ENCODE assay signal across 8 cellular contexts in genomic region chr2:238238766-238239551, GRCh38. TPM values are rescaled to one million over a fixed set of nuclear protein-coding genes. Genes with fewer than 3 reads are reported as not detected.
DNase-seq lines count a peak whose midpoint lies in the region; ATAC-seq and TF ChIP-seq lines count a peak whose summit lies in the region.

No MANE protein-coding gene starts in this region.

- POLR2A ChIA-PET in activated CD4-positive, alpha-beta T cell treated with anti-CD3 and anti-CD28 coated beads, Interleukin-2, amount 10 ng/mL, durations not matched to agents 7 days and 5 days (lab: Charles Lee), result no interaction called here

- peak; percentile 2 for ATAC-seq in gastroesophageal sphincter

- TF ChIP-seq EP300 in gastroesophageal sphincter (IDR thresholded peaks at IDR 0.05), result no peak

- intact Hi-C loops in spleen (cut with DNase I; ENCODE audit: low total_unique reads), result no loop called here

- H3K4me1 ChIP-seq in gastroesophageal sphincter, result peaks cover 0 to 53% (median 8%) of the 10 kb centered on the region in 3 donors
- peaks cover 11 to 60% (median 39%) of the 10 kb centered on the region in 6 donors for H3K4me1 ChIP-seq in spleen

- H3K4me3 Mint-ChIP-seq in activated CD4-positive, alpha-beta T cell treated with anti-CD3 and anti-CD28 coated beads, Interleukin-2, amount 10 ng/mL, durations not matched to agents 7 days and 5 days, result peak overlapping the region; percentile 41

- TF ChIP-seq POLR2A in gastroesophageal sphincter (IDR thresholded peaks at IDR 0.05) (no peak), spleen (IDR thresholded peaks at IDR 0.05) (no peak)

- H3K4me1 Mint-ChIP-seq in activated CD4-positive, alpha-beta T cell treated with anti-CD3 and anti-CD28 coated beads, Interleukin-2, amount 10 ng/mL, durations not matched to agents 7 days and 5 days, result peaks cover 7% of the 10 kb centered on the region

- DNase-seq in NCI-H146 (lab: John Stamatoyannopoulos, UW) (peak; percentile 62), NCI-H146 treated with DMSO at 0.1 percent for 48 hours (lab: John Stamatoyannopoulos, UW; ENCODE audit: unreplicated experiment) (no peak), HL-60 (ENCODE audit: low read depth in 1 of 2, low spot score in 1 of 2) (peak; percentile 48 to 56), spleen (peak; percentile 90), EL (no peak), GM03348 (ENCODE audit: low spot score) (no peak)
- peak; percentile 50 for DNase-seq in activated CD4-positive, alpha-beta T cell treated with anti-CD3 and anti-CD28 coated beads, Interleukin-2, amount 10 ng/mL, durations not matched to agents 7 days and 5 days

- H3K36me3 ChIP-seq in gastroesophageal sphincter (peaks cover 0 to 5% of the 10 kb centered on the region in 2 donors), spleen (no peaks in the 10 kb centered on the region)

- H3K27me3 Mint-ChIP-seq in activated CD4-positive, alpha-beta T cell treated with anti-CD3 and anti-CD28 coated beads, Interleukin-2, amount 10 ng/mL, durations not matched to agents 7 days and 5 days, result peaks cover 41% of the 10 kb centered on the region

- CTCF ChIA-PET in activated CD4-positive, alpha-beta T cell treated with anti-CD3 and anti-CD28 coated beads, Interleukin-2, amount 10 ng/mL, durations not matched to agents 7 days and 5 days (lab: Charles Lee), result interaction anchor here (1.1 to 1.2 kb wide), 2 partner anchors 10 to 18 kb away, joined by 3 read pairs; no protein-coding TSS in a partner anchor

- WGBS in gastroesophageal sphincter (ENCODE audit: low coverage in 1 of 2), 2 donors, result no CpG with 5 or more reads among the region's 77 CpGs
- 21 to 41% (median 24%) methylated on average over 20 to 77 of the region's 77 CpGs for WGBS in spleen, 5 donors

- TF ChIP-seq CTCF in HL-60 (IDR thresholded peaks at IDR 0.05; ENCODE audit: insufficient read depth, low read length) (no peak), gastroesophageal sphincter (IDR thresholded peaks at IDR 0.05) (no peak), spleen (IDR thresholded peaks at IDR 0.05 in 8 of 11, conservative IDR thresholded peaks at IDR 0.05 in 3 of 11) (no peak)

- no peaks in the 10 kb centered on the region for H3K9me3 Mint-ChIP-seq in activated CD4-positive, alpha-beta T cell treated with anti-CD3 and anti-CD28 coated beads, Interleukin-2, amount 10 ng/mL, durations not matched to agents 7 days and 5 days

- H3K4me3 ChIP-seq in HL-60 (replicated peaks; ENCODE audit: insufficient read depth, low read length) (peak overlapping the region; percentile 67), gastroesophageal sphincter (peak overlapping the region; percentile 45 to 75), spleen (peak overlapping the region; percentile 18 to 90 (median 77))

- peaks cover 2% of the 10 kb centered on the region for H3K36me3 Mint-ChIP-seq in activated CD4-positive, alpha-beta T cell treated with anti-CD3 and anti-CD28 coated beads, Interleukin-2, amount 10 ng/mL, durations not matched to agents 7 days and 5 days (ENCODE audit: low read depth)

- no peak overlapping the region for H3K27ac Mint-ChIP-seq in activated CD4-positive, alpha-beta T cell treated with anti-CD3 and anti-CD28 coated beads, Interleukin-2, amount 10 ng/mL, durations not matched to agents 7 days and 5 days

- H3K9me3 ChIP-seq in gastroesophageal sphincter, result no peaks in the 10 kb centered on the region
- no peaks in the 10 kb centered on the region for H3K9me3 ChIP-seq in spleen

- H3K27ac ChIP-seq in HL-60 (replicated peaks), result no peak overlapping the region
- H3K27ac ChIP-seq in gastroesophageal sphincter, result peak overlapping the region in 3 of 4 donors; percentile 79 to 84 (median 81)
- H3K27ac ChIP-seq in spleen, result peak overlapping the region in 1 of 8 donors; percentile 47

- H3K27me3 ChIP-seq in HL-60 (ENCODE audit: insufficient read depth, poor library complexity, severe bottlenecking) (no peaks in the 10 kb centered on the region), gastroesophageal sphincter (peaks cover 6% of the 10 kb centered on the region), spleen (replicated peaks in 1 of 7) (peaks cover 0 to 65% (median 13%) of the 10 kb centered on the region in 7 donors)

RNA-seq across cellular contexts. Expression of gene HES6, which starts 0.9 kb away (rescaled TPM):
- total RNA-seq in activated CD4-positive, alpha-beta T cell treated with anti-CD3 and anti-CD28 coated beads, Interleukin-2, amount 10 ng/mL, durations not matched to agents 7 days and 5 days, result 1 to 10 TPM; 1.8 to 3.2 TPM
- total RNA-seq in gastroesophageal sphincter (10 to 100 TPM in 2 of 4 donors, 1 to 10 TPM in 2; 3.8 to 19.5 (median 12.2) TPM), spleen (10 to 100 TPM in 3 of 7 donors, 1 to 10 TPM in 4; 3.9 to 22.7 (median 8.1) TPM)
- 10 to 100 TPM in 1 of 3 donors, 1 to 10 TPM in 2; 6.2 to 14.2 (median 8.6) TPM for polyA plus RNA-seq in spleen

RNA-seq across cellular contexts. Expression of gene ILKAP, which starts 35.5 kb away (rescaled TPM):
- 10 to 100 TPM; 59.1 to 63.2 TPM for total RNA-seq in activated CD4-positive, alpha-beta T cell treated with anti-CD3 and anti-CD28 coated beads, Interleukin-2, amount 10 ng/mL, durations not matched to agents 7 days and 5 days
- total RNA-seq in gastroesophageal sphincter (10 to 100 TPM; 18.5 to 45.5 (median 35.1) TPM), spleen (10 to 100 TPM; 39.7 to 61.2 (median 47.1) TPM)
- 10 to 100 TPM; 46.8 to 64.5 (median 58.5) TPM for polyA plus RNA-seq in spleen

RNA-seq across cellular contexts. Expression of gene PER2, which starts 49.5 kb away (rescaled TPM):
- total RNA-seq in activated CD4-positive, alpha-beta T cell treated with anti-CD3 and anti-CD28 coated beads, Interleukin-2, amount 10 ng/mL, durations not matched to agents 7 days and 5 days, result 10 to 100 TPM; 11.8 to 13.1 TPM
- total RNA-seq in gastroesophageal sphincter (10 to 100 TPM in 3 of 4 donors, 1 to 10 TPM in 1; 8.7 to 20.5 (median 17.0) TPM), spleen (10 to 100 TPM in 6 of 7 donors, 1 to 10 TPM in 1; 9.7 to 16.2 (median 14.8) TPM)
- polyA plus RNA-seq in spleen, result 1 to 10 TPM; 2.0 to 3.7 (median 2.6) TPM

Comparison
In these comparisons a context has a peak if more than half of its experiments do, and no peak if none do; other contexts are left out.
1. DNase-seq: peak in NCI-H146 (single experiment), HL-60 (2 of 2), activated CD4-positive, alpha-beta T cell treated with anti-CD3 and anti-CD28 coated beads, Interleukin-2, amount 10 ng/mL, durations not matched to agents 7 days and 5 days (single experiment) and spleen (single experiment); none in NCI-H146 treated with DMSO at 0.1 percent for 48 hours (single experiment), EL (single experiment) and GM03348 (single experiment).
2. Peak in every context shown above with its lines, with median percentiles within 50 percentile points of each other: H3K4me3 ChIP-seq.